In the genomic region with DNA sequence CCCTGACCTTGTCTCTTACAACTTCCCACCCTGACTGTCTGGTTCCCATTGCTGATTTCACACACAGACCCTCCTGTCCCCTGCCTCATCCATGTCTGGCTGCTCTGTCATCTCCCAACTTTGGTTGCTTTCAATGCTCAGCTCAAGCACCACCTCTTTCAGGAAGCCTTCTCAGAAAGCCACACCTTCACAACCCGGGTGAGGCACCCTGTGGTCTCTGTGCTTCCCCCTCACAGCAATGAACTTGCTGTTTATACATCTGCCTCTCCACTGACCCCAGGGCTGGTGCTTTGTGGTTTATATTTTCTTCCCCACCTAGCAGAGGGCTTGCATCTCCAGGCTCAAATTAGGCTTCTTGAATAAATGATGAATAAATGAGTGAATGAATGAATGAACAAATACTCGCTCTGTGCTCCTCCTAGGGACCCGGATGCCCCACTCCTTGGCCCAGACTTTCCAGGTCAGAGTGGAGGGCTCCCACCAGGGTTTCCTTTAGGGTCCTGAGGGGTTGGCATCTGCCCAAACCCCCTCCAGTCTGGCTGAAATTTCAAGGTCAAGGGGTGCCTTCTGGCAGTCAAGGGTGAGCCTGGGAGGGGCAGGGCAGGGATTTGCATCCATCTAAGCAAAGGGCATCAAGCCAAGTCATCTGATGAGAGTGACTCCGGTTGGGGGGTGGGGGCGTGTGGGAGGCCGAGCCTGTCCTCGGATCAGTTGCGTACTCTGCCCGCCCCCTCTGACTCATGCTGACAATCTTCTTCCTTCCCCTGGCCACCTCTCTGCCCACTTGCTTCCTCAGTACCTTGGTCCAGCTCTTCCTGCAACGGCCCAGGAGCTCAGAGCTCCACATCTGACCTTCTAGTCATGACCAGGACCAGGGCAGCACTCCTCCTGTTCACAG, we compare ENCODE assay signal across 8 cellular contexts. TPM values are rescaled to one million over a fixed set of nuclear protein-coding genes. Genes with fewer than 3 reads are reported as not detected.
DNase-seq lines count a peak whose midpoint lies in the region; ATAC-seq and TF ChIP-seq lines count a peak whose summit lies in the region.

TSS of gene ITGAX (plus strand) at position 783 of the 898 bp plus-strand sequence. CDS start at position 862, 79 bp downstream.

- H3K4me3 ChIP-seq in ACC112 (ENCODE audit: low read depth, low read length), result peak within 1 kb of the TSS; percentile 68

- peaks cover 6% of the 10 kb centered on the region; the same call in 1 of the 2 replicates for H3K9me3 Mint-ChIP-seq in WTC11

- DNase-seq in WTC11 (ENCODE audit: low spot score) (no peak), erythroblast (lab: John Stamatoyannopoulos, UW) (peak in 1 of 2 experiments; percentile 39), omental fat pad (ENCODE audit: low spot score) (no peak), NCI-H1092 treated with DMSO at 0.1 percent for 48 hours (lab: John Stamatoyannopoulos, UW) (no peak)

- no peaks in the 10 kb centered on the region for H3K79me2 ChIP-seq in ACC112 (ENCODE audit: control insufficient read depth, insufficient read depth, low read length, unreplicated experiment)

- no peaks in the 10 kb centered on the region for H3K36me3 Mint-ChIP-seq in WTC11

- TF ChIP-seq POLR2A in erythroblast (IDR thresholded peaks at IDR 0.05; ENCODE audit: low read length), result peak; percentile 16

- POLR2A ChIA-PET in WTC11 (lab: Charles Lee), result no interaction called here

- peak within 1 kb of the TSS; percentile 80 for H2AFZ ChIP-seq in ACC112 (ENCODE audit: low read length, unreplicated experiment)

- H3K27me3 ChIP-seq in ACC112 (ENCODE audit: insufficient read depth, low read length), result 0 out of 2 replicates have a peak, but pooled peaks cover 1% of the 10 kb centered on the region

- CTCF ChIA-PET in WTC11 (lab: Charles Lee), result interaction anchor here (0.5 to 0.6 kb wide), 3 partner anchors 17 to 137 kb away, joined by 3 to 7 read pairs (median 4); no protein-coding TSS in a partner anchor

- peaks cover 28% of the 10 kb centered on the region for H3K4me1 ChIP-seq in ACC112 (ENCODE audit: control insufficient read depth, insufficient read depth, low read length, unreplicated experiment)

- peak within 1 kb of the TSS; percentile 20; the same call in 1 of the 2 replicates for H3K27ac Mint-ChIP-seq in WTC11

- ATAC-seq in GM19351 (IDR thresholded peaks at IDR 0.05; ENCODE audit: unreplicated experiment) (peak; percentile 68), HG03520 (IDR thresholded peaks at IDR 0.05; ENCODE audit: unreplicated experiment) (peak; percentile 58), WTC11 (peak; percentile 22; the same call in 1 of the 2 replicates), omental fat pad (ENCODE audit: low FRiP score) (no peak), HG02970 (IDR thresholded peaks at IDR 0.05; ENCODE audit: low FRiP score, unreplicated experiment) (no peak)

- no peak within 1 kb of the TSS for H3K4me3 Mint-ChIP-seq in WTC11

- H3K36me3 ChIP-seq in ACC112 (ENCODE audit: insufficient read depth, low read length), result no peaks in the 10 kb centered on the region

- peaks cover 7% of the 10 kb centered on the region for H3K4me1 Mint-ChIP-seq in WTC11

- TF ChIP-seq CTCF in WTC11 (IDR thresholded peaks at IDR 0.05) (no peak), omental fat pad (IDR thresholded peaks at IDR 0.05) (no peak)

- peaks cover 7% of the 10 kb centered on the region; the same call in 1 of the 2 replicates for H3K27me3 Mint-ChIP-seq in WTC11 (ENCODE audit: low read depth)

- no peak within 1 kb of the TSS for H3K27ac ChIP-seq in ACC112 (ENCODE audit: low read depth, low read length)

TF ChIP-seq in WTC11, 78 proteins besides CTCF, POLR2A, EP300 and RAD21:
- TF ChIP-seq RORB (CRISPR knock-in tag; IDR thresholded peaks at IDR 0.05) (no peak), NR1H2 (CRISPR knock-in tag; IDR thresholded peaks at IDR 0.05) (no peak), MYBL2 (CRISPR knock-in tag; IDR thresholded peaks at IDR 0.05) (no peak)
- TF ChIP-seq, protein P1, sequence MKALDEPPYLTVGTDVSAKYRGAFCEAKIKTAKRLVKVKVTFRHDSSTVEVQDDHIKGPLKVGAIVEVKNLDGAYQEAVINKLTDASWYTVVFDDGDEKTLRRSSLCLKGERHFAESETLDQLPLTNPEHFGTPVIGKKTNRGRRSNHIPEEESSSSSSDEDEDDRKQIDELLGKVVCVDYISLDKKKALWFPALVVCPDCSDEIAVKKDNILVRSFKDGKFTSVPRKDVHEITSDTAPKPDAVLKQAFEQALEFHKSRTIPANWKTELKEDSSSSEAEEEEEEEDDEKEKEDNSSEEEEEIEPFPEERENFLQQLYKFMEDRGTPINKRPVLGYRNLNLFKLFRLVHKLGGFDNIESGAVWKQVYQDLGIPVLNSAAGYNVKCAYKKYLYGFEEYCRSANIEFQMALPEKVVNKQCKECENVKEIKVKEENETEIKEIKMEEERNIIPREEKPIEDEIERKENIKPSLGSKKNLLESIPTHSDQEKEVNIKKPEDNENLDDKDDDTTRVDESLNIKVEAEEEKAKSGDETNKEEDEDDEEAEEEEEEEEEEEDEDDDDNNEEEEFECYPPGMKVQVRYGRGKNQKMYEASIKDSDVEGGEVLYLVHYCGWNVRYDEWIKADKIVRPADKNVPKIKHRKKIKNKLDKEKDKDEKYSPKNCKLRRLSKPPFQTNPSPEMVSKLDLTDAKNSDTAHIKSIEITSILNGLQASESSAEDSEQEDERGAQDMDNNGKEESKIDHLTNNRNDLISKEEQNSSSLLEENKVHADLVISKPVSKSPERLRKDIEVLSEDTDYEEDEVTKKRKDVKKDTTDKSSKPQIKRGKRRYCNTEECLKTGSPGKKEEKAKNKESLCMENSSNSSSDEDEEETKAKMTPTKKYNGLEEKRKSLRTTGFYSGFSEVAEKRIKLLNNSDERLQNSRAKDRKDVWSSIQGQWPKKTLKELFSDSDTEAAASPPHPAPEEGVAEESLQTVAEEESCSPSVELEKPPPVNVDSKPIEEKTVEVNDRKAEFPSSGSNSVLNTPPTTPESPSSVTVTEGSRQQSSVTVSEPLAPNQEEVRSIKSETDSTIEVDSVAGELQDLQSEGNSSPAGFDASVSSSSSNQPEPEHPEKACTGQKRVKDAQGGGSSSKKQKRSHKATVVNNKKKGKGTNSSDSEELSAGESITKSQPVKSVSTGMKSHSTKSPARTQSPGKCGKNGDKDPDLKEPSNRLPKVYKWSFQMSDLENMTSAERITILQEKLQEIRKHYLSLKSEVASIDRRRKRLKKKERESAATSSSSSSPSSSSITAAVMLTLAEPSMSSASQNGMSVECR (CRISPR knock-in tag; IDR thresholded peaks at IDR 0.05; ENCODE audit: borderline replicate concordance), result no peak

RNA-seq across cellular contexts. Expression of gene ITGAX, which starts in this region (rescaled TPM):
- total RNA-seq in WTC11 (2021), result 0.25 to 0.33 TPM (median 0.32 TPM) in 3 replicates
- 100 to 1,000 TPM in 1 of 4 donors, 10 to 100 TPM in 3; 11.7 to 161 (median 27.0) TPM for total RNA-seq in omental fat pad

Comparison
In these comparisons a context has a peak if more than half of its experiments do, and no peak if none do; other contexts are left out.
1. Peak in ATAC-seq in WTC11; RNA of the gene not detected or under 1 TPM.
2. ATAC-seq: peak in GM19351 (single experiment) and HG03520 (single experiment); none in omental fat pad (single experiment) and HG02970 (single experiment).